1 cellular context compared by ENCODE assay signal in genomic region chr1:41238311-41239094, GRCh38.
TF ChIP-seq lines count a peak whose summit lies in the region.

No MANE protein-coding gene starts in this region.

TF ChIP-seq in GM12878, 131 proteins besides CTCF, POLR2A, EP300 and RAD21 (continued from another document):
- TF ChIP-seq ZNF592 (IDR thresholded peaks at IDR 0.05) (no peak), ATF7 (IDR thresholded peaks at IDR 0.05; ENCODE audit: low read depth) (no peak), EZH2 (IDR thresholded peaks at IDR 0.05; ENCODE audit: borderline replicate concordance, control insufficient read depth, low read depth, low read length) (no peak)
